In genomic region chr2:223761749-223762148, GRCh38 we compare ENCODE assay signal across 8 cellular contexts.
DNase-seq lines count a peak whose midpoint lies in the region; ATAC-seq and TF ChIP-seq lines count a peak whose summit lies in the region.
"Not testable (repeated sequence)": the region's sequence is repeated elsewhere in the genome, so short reads cannot be mapped to it uniquely, and the experiment has no call there.

No MANE protein-coding gene starts in this region.

- H2AFZ ChIP-seq in PC-3 (ENCODE audit: low read length), result not testable (repeated sequence)

- not testable (repeated sequence) for TF ChIP-seq CTCF in PC-3 (conservative IDR thresholded peaks at IDR 0.05; ENCODE audit: low read depth, low read length)

- peak overlapping the region; percentile 62 for H3K9ac ChIP-seq in PC-3 (ENCODE audit: low read length)
- not testable (repeated sequence) for H3K9ac ChIP-seq in mucosa of rectum (ENCODE audit: low read depth in 1 of 2, low read length in 2 of 2)

- H3K9me3 Mint-ChIP-seq in CD8-positive, alpha-beta memory T cell; activated naive CD4-positive, alpha-beta T cell treated with anti-CD3 and anti-CD28 coated beads, Interleukin-2, amount 50 U/mL, for 24 hours: not testable (repeated sequence)

- H3K9me3 ChIP-seq in CD8-positive, alpha-beta memory T cell (ENCODE audit: low read length); PC-3 (ENCODE audit: low read length); mucosa of rectum (ENCODE audit: control insufficient read depth in 2 of 2, low read length in 2 of 2): not testable (repeated sequence)

- ATAC-seq in GM18907 (IDR thresholded peaks at IDR 0.05; ENCODE audit: unreplicated experiment), result peak; percentile 74
- peak; percentile 68 for ATAC-seq in GM21390 (IDR thresholded peaks at IDR 0.05; ENCODE audit: unreplicated experiment)
- peak; percentile 81 for ATAC-seq in HG02798 (IDR thresholded peaks at IDR 0.05; ENCODE audit: poor library complexity, unreplicated experiment)
- peak; percentile 68 for ATAC-seq in HG03175 (IDR thresholded peaks at IDR 0.05; ENCODE audit: unreplicated experiment)
- not testable (repeated sequence) for ATAC-seq in PC-3

- not testable (repeated sequence) for BruUV-seq in PC-3 (replicated peaks; lab: Mats Ljungman, UMichigan)

- H3K27me3 ChIP-seq in CD8-positive, alpha-beta memory T cell (ENCODE audit: insufficient read depth, low read length, poor library complexity, severe bottlenecking); PC-3 (ENCODE audit: low read length); mucosa of rectum (ENCODE audit: control insufficient read depth in 2 of 2, insufficient read depth in 2 of 2, low read length in 2 of 2): not testable (repeated sequence)

- intact Hi-C loops in PC-3 (cut with micrococcal nuclease), result loop anchor here (1.0 to 5.0 kb wide), 2 partner anchors 36 to 196 kb away; partner anchors contain the start of gene MRPL44

- H3K4me1 Mint-ChIP-seq in CD8-positive, alpha-beta memory T cell, result peaks cover 25 to 42% (median 29%) of the 10 kb centered on the region in 3 donors
- not testable (repeated sequence) for H3K4me1 Mint-ChIP-seq in activated naive CD4-positive, alpha-beta T cell treated with anti-CD3 and anti-CD28 coated beads, Interleukin-2, amount 50 U/mL, for 24 hours

- not testable (repeated sequence) for H3K79me2 ChIP-seq in PC-3 (ENCODE audit: low read length)

- POLR2A ChIA-PET in CD8-positive, alpha-beta memory T cell (lab: Charles Lee), result interaction anchor here (0.6 kb wide), 1 partner anchor 183 kb away, joined by 3 read pairs; the partner anchor contains the start of gene WDFY1
- POLR2A ChIA-PET in PC-3 (lab: Charles Lee; ENCODE audit: unreplicated experiment), result not testable (repeated sequence)

- DNase-seq in CD8-positive, alpha-beta memory T cell, result peak in 1 of 5 donors; percentile 10
- DNase-seq in PC-3, result not testable (repeated sequence)

- not testable (repeated sequence) for H3K36me3 ChIP-seq in CD8-positive, alpha-beta memory T cell (ENCODE audit: insufficient read depth, low read length); PC-3 (ENCODE audit: low read depth, low read length); mucosa of rectum (ENCODE audit: control insufficient read depth in 2 of 2, insufficient read depth in 2 of 2, low read length in 2 of 2)

- H3K4me3 Mint-ChIP-seq in CD8-positive, alpha-beta memory T cell, result peak overlapping the region in 6 of 7 donors; percentile 49 to 92 (median 77)
- not testable (repeated sequence) for H3K4me3 Mint-ChIP-seq in activated naive CD4-positive, alpha-beta T cell treated with anti-CD3 and anti-CD28 coated beads, Interleukin-2, amount 50 U/mL, for 24 hours

- not testable (repeated sequence) for H4K20me1 ChIP-seq in PC-3 (ENCODE audit: low read length)

- H3F3A ChIP-seq in PC-3 (ENCODE audit: low read length, unreplicated experiment), result peaks cover 18% of the 10 kb centered on the region

- peak overlapping the region; percentile 57 for H3K27ac ChIP-seq in CD8-positive, alpha-beta memory T cell (ENCODE audit: low read depth, low read length)
- H3K27ac ChIP-seq in PC-3 (ENCODE audit: low read length), result peak overlapping the region; percentile 99
- peak overlapping the region; percentile 13 to 28 for H3K27ac ChIP-seq in mucosa of rectum (ENCODE audit: low read depth in 2 of 2, low read length in 2 of 2)

- CTCF ChIA-PET in CD8-positive, alpha-beta memory T cell (lab: Charles Lee), result interaction anchor here (0.6 to 3.6 kb wide), 13 partner anchors 14 to 208 kb away, joined by 3 to 29 read pairs (median 4); no protein-coding TSS in a partner anchor
- CTCF ChIA-PET in PC-3 (lab: Charles Lee), result interaction anchor here (0.7 to 1.7 kb wide), 4 partner anchors 35 to 70 kb away, joined by 4 to 7 read pairs (median 4); no protein-coding TSS in a partner anchor

- H3K27ac Mint-ChIP-seq in CD8-positive, alpha-beta memory T cell, result peak overlapping the region; percentile 92 to 99 (median 97)
- H3K27ac Mint-ChIP-seq in activated naive CD4-positive, alpha-beta T cell treated with anti-CD3 and anti-CD28 coated beads, Interleukin-2, amount 50 U/mL, for 24 hours, result peak overlapping the region; percentile 53

- H3K27me3 Mint-ChIP-seq in CD8-positive, alpha-beta memory T cell; activated naive CD4-positive, alpha-beta T cell treated with anti-CD3 and anti-CD28 coated beads, Interleukin-2, amount 50 U/mL, for 24 hours: not testable (repeated sequence)

- not testable (repeated sequence) for H3K9me2 ChIP-seq in PC-3 (replicated peaks; ENCODE audit: low read length)

- H3K36me3 Mint-ChIP-seq in CD8-positive, alpha-beta memory T cell; activated naive CD4-positive, alpha-beta T cell treated with anti-CD3 and anti-CD28 coated beads, Interleukin-2, amount 50 U/mL, for 24 hours: not testable (repeated sequence)

- H3K4me2 ChIP-seq in PC-3 (ENCODE audit: low read length), result peak overlapping the region; percentile 62

- H3K4me3 ChIP-seq in CD8-positive, alpha-beta memory T cell (ENCODE audit: low read length), result peak overlapping the region; percentile 4
- H3K4me3 ChIP-seq in PC-3 (ENCODE audit: low read length); mucosa of rectum (ENCODE audit: low read length in 2 of 2): not testable (repeated sequence)

- H3K4me1 ChIP-seq in CD8-positive, alpha-beta memory T cell (ENCODE audit: insufficient read depth, low read length), result peaks cover 17% of the 10 kb centered on the region
- peaks cover 36% of the 10 kb centered on the region for H3K4me1 ChIP-seq in PC-3 (ENCODE audit: insufficient read depth, low read length)
- not testable (repeated sequence) for H3K4me1 ChIP-seq in mucosa of rectum (ENCODE audit: control insufficient read depth in 2 of 2, insufficient read depth in 2 of 2, low read length in 2 of 2)

Comparison
In these comparisons a context has a peak if more than half of its experiments do, and no peak if none do; other contexts are left out.
1. H3K27ac ChIP-seq: peak in every context shown above with its lines; median percentile 99 in PC-3; 57 in CD8-positive, alpha-beta memory T cell; 20 in mucosa of rectum.